Comparison of ENCODE assay signal across 1 cellular context in genomic region chrX:56764153-56764974, GRCh38.
TF ChIP-seq lines count a peak whose summit lies in the region.

No MANE protein-coding gene starts in this region.

TF ChIP-seq in GM12878, 131 proteins besides CTCF, POLR2A, EP300 and RAD21 (continued from another document):
- TF ChIP-seq ZBTB11 (CRISPR knock-in tag; IDR thresholded peaks at IDR 0.05) (no peak), TBL1XR1 (IDR thresholded peaks at IDR 0.05; ENCODE audit: low read depth, low read length) (peak; percentile 87), IRF4 (IDR thresholded peaks at IDR 0.05; ENCODE audit: low read depth, low read length) (0 out of 2 replicates have a peak, but pooled peaks have one; percentile 52), CHD4 (IDR thresholded peaks at IDR 0.05) (0 out of 2 replicates have a peak, but pooled peaks have one; percentile 13), RFX5 (IDR thresholded peaks at IDR 0.05; ENCODE audit: low read depth, low read length) (no peak), RELA (IDR thresholded peaks at IDR 0.05; ENCODE audit: borderline replicate concordance, partially characterized antibody) (no peak), WRNIP1 (IDR thresholded peaks at IDR 0.05; ENCODE audit: borderline replicate concordance, low read depth, low read length) (no peak), NR2C1 (IDR thresholded peaks at IDR 0.05) (no peak), NFIC (IDR thresholded peaks at IDR 0.05; ENCODE audit: low read depth, low read length) (peak; percentile 23; the same call in 1 of the 2 replicates)
